Comparison of ENCODE assay signal across 8 cellular contexts in the genomic region with DNA sequence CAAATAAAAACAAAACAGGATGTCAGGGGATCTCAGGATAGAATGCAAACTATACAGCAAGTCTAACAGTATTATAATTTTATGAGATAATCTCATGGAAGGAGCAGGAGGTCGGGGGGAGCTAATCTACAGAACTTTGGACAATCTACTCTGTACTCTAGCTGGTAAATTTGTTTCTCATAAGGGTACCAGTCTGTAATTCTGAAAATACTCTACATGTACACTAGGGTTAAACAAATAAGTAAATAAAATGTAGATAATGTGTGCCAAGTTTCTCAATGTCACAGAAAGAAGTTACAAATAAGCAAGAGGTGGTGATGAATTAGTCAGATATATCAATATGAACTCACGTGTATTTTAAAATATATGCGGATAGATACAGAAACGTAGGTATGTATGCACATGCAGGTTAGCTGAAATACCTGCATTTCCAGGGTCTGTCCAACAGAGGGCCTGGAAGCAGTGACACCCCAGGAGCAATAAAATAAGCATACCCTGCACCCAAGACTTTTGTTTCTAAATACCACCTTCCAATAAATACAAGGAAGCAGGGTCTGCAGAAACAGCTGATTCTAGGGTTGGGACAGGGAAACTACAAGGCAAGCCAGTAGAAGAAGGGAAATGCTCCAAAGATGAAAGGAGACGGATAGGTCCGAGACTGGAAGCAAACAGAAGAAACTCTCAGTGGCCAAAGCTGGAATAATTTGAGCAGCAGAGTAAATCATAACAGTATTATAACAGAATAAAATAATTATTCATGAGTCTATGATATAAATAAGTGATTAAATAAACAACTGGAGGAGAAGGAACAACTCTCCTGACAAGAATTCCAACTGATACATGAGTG. TPM values are rescaled to one million over a fixed set of nuclear protein-coding genes. Genes with fewer than 3 reads are reported as not detected.
DNase-seq lines count a peak whose midpoint lies in the region; ATAC-seq and TF ChIP-seq lines count a peak whose summit lies in the region.

No MANE protein-coding gene starts in this region.

- H3K27ac Mint-ChIP-seq in chondrocyte (ENCODE audit: unreplicated experiment) (no peak overlapping the region), type B pancreatic cell (no peak overlapping the region)

- no peaks in the 10 kb centered on the region for H3K4me1 ChIP-seq in muscle layer of duodenum (ENCODE audit: control insufficient read depth in 1 of 2, insufficient read depth in 2 of 2, low read length in 2 of 2)

- peak; percentile 83 for TF ChIP-seq CTCF in VCaP (conservative IDR thresholded peaks at IDR 0.05)
- peak; percentile 78 for TF ChIP-seq CTCF in chondrocyte (IDR thresholded peaks at IDR 0.05)
- TF ChIP-seq CTCF in type B pancreatic cell (conservative IDR thresholded peaks at IDR 0.05), result peak; percentile 76

- peak overlapping the region; percentile 26 to 30 for H3K4me3 ChIP-seq in muscle layer of duodenum (ENCODE audit: low read depth in 1 of 2, low read length in 2 of 2)

- H3K27ac ChIP-seq in VCaP, result no peak overlapping the region
- no peak overlapping the region for H3K27ac ChIP-seq in muscle layer of duodenum (ENCODE audit: low read length)

- H3K36me3 ChIP-seq in muscle layer of duodenum (ENCODE audit: control insufficient read depth in 1 of 2, insufficient read depth in 2 of 2, low read length in 2 of 2), result no peaks in the 10 kb centered on the region

- peak; percentile 26 to 31 for DNase-seq in AML-193 (lab: John Stamatoyannopoulos, UW)
- DNase-seq in chondrocyte (ENCODE audit: low spot score), result no peak
- no peak for DNase-seq in type B pancreatic cell (ENCODE audit: extremely low spot score, unreplicated experiment)
- DNase-seq in NCI-H446 treated with DMSO at 0.1 percent for 48 hours (lab: John Stamatoyannopoulos, UW), result no peak

- H3K27me3 ChIP-seq in muscle layer of duodenum (ENCODE audit: low read depth, low read length), result no peaks in the 10 kb centered on the region

- H3K4me3 Mint-ChIP-seq in chondrocyte (ENCODE audit: unreplicated experiment) (no peak overlapping the region), type B pancreatic cell (no peak overlapping the region)

- peak; percentile 80 for ATAC-seq in GM18867 (IDR thresholded peaks at IDR 0.05; ENCODE audit: unreplicated experiment)
- peak; percentile 82 for ATAC-seq in HG03354 (IDR thresholded peaks at IDR 0.05; ENCODE audit: poor library complexity, severe bottlenecking, unreplicated experiment)

- H3K36me3 Mint-ChIP-seq in chondrocyte (ENCODE audit: low read depth) (no peaks in the 10 kb centered on the region), type B pancreatic cell (no peaks in the 10 kb centered on the region)

- no peaks in the 10 kb centered on the region for H3K27me3 Mint-ChIP-seq in chondrocyte (ENCODE audit: low read depth)
- H3K27me3 Mint-ChIP-seq in type B pancreatic cell, result no peaks in the 10 kb centered on the region

- no peaks in the 10 kb centered on the region for H3K9me3 ChIP-seq in muscle layer of duodenum (ENCODE audit: control insufficient read depth in 1 of 2, low read length in 2 of 2)

- H3K4me1 Mint-ChIP-seq in chondrocyte (ENCODE audit: low read depth), result peaks cover 12% of the 10 kb centered on the region
- H3K4me1 Mint-ChIP-seq in type B pancreatic cell (ENCODE audit: unreplicated experiment), result peaks cover 14% of the 10 kb centered on the region

- no peaks in the 10 kb centered on the region for H3K9me3 Mint-ChIP-seq in chondrocyte (ENCODE audit: low read depth)
- H3K9me3 Mint-ChIP-seq in type B pancreatic cell, result no peaks in the 10 kb centered on the region

RNA-seq across cellular contexts. Expression of a gene that starts 27.8 kb away (rescaled TPM):
- total RNA-seq in chondrocyte (10.6 to 11.0 TPM (median 10.6 TPM) in 3 replicates), type B pancreatic cell (ENCODE audit: low replicate concordance) (19.2 and 49.6 TPM in 2 replicates)

Comparison
In these comparisons a context has a peak if more than half of its experiments do, and no peak if none do; other contexts are left out.
1. DNase-seq: peak in AML-193 (2 of 2); none in chondrocyte (single experiment), type B pancreatic cell (single experiment) and NCI-H446 treated with DMSO at 0.1 percent for 48 hours (single experiment).
2. Peak in every context shown above with its lines, with median percentiles within 50 percentile points of each other: CTCF ChIP-seq.